ENCODE assay signal across 21 cellular contexts in genomic region chr5:1405539-1406530, GRCh38. TPM values are rescaled to one million over a fixed set of nuclear protein-coding genes. Genes with fewer than 3 reads are reported as not detected.
DNase-seq lines count a peak whose midpoint lies in the region; ATAC-seq and TF ChIP-seq lines count a peak whose summit lies in the region.
"Had no signal": no experiment of that assay in that cellular context is flagged by ENCODE, and none has a peak within 500 bp of the region (broad histone marks: within the 10 kb centered on the region; RNA-seq: fewer than 3 reads in every experiment).

No MANE protein-coding gene starts in this region.

- H3F3A ChIP-seq in PC-9 (ENCODE audit: insufficient read depth, low read depth): no peaks in the 10 kb centered on the region

- H3K36me3 ChIP-seq in left ventricle myocardium inferior (no peaks in the 10 kb centered on the region), neuronal stem cell (replicated peaks in 1 of 2; ENCODE audit: control insufficient read depth in 2 of 2, insufficient read depth in 2 of 2, low read length in 2 of 2) (no peaks in the 10 kb centered on the region), aorta (ENCODE audit: control insufficient read depth in 1 of 2, insufficient read depth in 2 of 2, low read length in 1 of 2) (no peaks in the 10 kb centered on the region), PC-9 (ENCODE audit: low read depth) (no peaks in the 10 kb centered on the region)
- H3K36me3 ChIP-seq: BLaER1 had no signal

- no peaks in the 10 kb centered on the region for H3K4me1 Mint-ChIP-seq in stimulated activated naive CD8-positive, alpha-beta T cell treated with anti-CD3 and anti-CD28 coated beads, Interleukin-15, amount 100 ng/mL, for 72 hours
- H3K4me1 Mint-ChIP-seq: CD4-positive, alpha-beta memory T cell had no signal

- H3K4me1 ChIP-seq in left ventricle myocardium inferior: no peaks in the 10 kb centered on the region
- peaks cover 0 to 2% of the 10 kb centered on the region in 2 donors for H3K4me1 ChIP-seq in neuronal stem cell (ENCODE audit: control insufficient read depth in 2 of 2, insufficient read depth in 1 of 2, low read depth in 1 of 2, low read length in 2 of 2)
- no peaks in the 10 kb centered on the region for H3K4me1 ChIP-seq in aorta (ENCODE audit: control insufficient read depth in 1 of 2, insufficient read depth in 2 of 2, low read length in 2 of 2)
- no peaks in the 10 kb centered on the region for H3K4me1 ChIP-seq in PC-9 (replicated peaks; ENCODE audit: insufficient read depth)
- H3K4me1 ChIP-seq: A549 had no signal

- H2BK5ac ChIP-seq in neuronal stem cell (ENCODE audit: low read length): no peak overlapping the region

- peaks cover 9% of the 10 kb centered on the region; the same call in 1 of the 2 replicates for H4K20me1 ChIP-seq in PC-9 (ENCODE audit: insufficient read depth)
- H4K20me1 ChIP-seq: BLaER1 had no signal

- H3K27ac ChIP-seq in left ventricle myocardium inferior (replicated peaks) (no peak overlapping the region), neuronal stem cell (replicated peaks; ENCODE audit: low read length) (no peak overlapping the region), aorta (ENCODE audit: low read depth in 1 of 2, low read length in 2 of 2) (no peak overlapping the region), PC-9 (no peak overlapping the region)
- H3K27ac ChIP-seq: A549, BLaER1, KMS-11 had no signal

- CTCF ChIA-PET in PC-9 (lab: Charles Lee): no interaction called here

- no peak overlapping the region for H3K27ac Mint-ChIP-seq in stimulated activated naive CD8-positive, alpha-beta T cell treated with anti-CD3 and anti-CD28 coated beads, Interleukin-15, amount 100 ng/mL, for 72 hours
- H3K27ac Mint-ChIP-seq: CD4-positive, alpha-beta memory T cell had no signal

- H2BK120ac ChIP-seq in neuronal stem cell (ENCODE audit: low read depth, low read length): no peak overlapping the region

- peak overlapping the region; percentile 37 for H2AK5ac ChIP-seq in neuronal stem cell (ENCODE audit: low read depth, low read length)

- H3K9ac ChIP-seq in neuronal stem cell (ENCODE audit: low read depth, low read length, poor library complexity): no peak overlapping the region
- H3K9ac ChIP-seq: BLaER1, KMS-11 had no signal

- H3K14ac ChIP-seq in neuronal stem cell (ENCODE audit: low read length): no peak overlapping the region

- no peak overlapping the region for H3K18ac ChIP-seq in neuronal stem cell (ENCODE audit: low read length)

- no peaks in the 10 kb centered on the region for H3K79me2 ChIP-seq in PC-9 (ENCODE audit: low read depth)

- H3K27me3 Mint-ChIP-seq in stimulated activated naive CD8-positive, alpha-beta T cell treated with anti-CD3 and anti-CD28 coated beads, Interleukin-15, amount 100 ng/mL, for 72 hours: peaks cover 40% of the 10 kb centered on the region

- H2BK12ac ChIP-seq in neuronal stem cell (ENCODE audit: low read length): no peak overlapping the region

- WGBS in neuronal stem cell (ENCODE audit: extremely low coverage in 2 of 2, insufficient read length in 2 of 2, insufficient replicate concordance in 1 of 2), 2 donors: no CpG with 5 or more reads among the region's 40 CpGs
- 85 to 86% methylated on average over 40 of the region's 40 CpGs for WGBS in aorta, 2 donors

- POLR2A ChIA-PET in PC-9 (lab: Charles Lee; ENCODE audit: unreplicated experiment): no interaction called here

- no peak overlapping the region for H2BK15ac ChIP-seq in neuronal stem cell (ENCODE audit: low read length)

- H3K9me2 ChIP-seq in PC-9 (ENCODE audit: insufficient read depth): no peaks in the 10 kb centered on the region

- H3K27me3 ChIP-seq in left ventricle myocardium inferior (ENCODE audit: low read depth): peaks cover 92% of the 10 kb centered on the region
- H3K27me3 ChIP-seq in neuronal stem cell (ENCODE audit: control insufficient read depth in 3 of 3, insufficient read depth in 3 of 3, low read depth in 1 of 3, low read length in 3 of 3): peaks cover 0 to 40% (median 1%) of the 10 kb centered on the region in 3 experiments
- no peaks in the 10 kb centered on the region for H3K27me3 ChIP-seq in aorta (ENCODE audit: control insufficient read depth in 1 of 2, insufficient read depth in 2 of 2, low read length in 1 of 2)
- H3K27me3 ChIP-seq in PC-9 (ENCODE audit: insufficient read depth, low read depth): peaks cover 99% of the 10 kb centered on the region
- H3K27me3 ChIP-seq: BLaER1 had no signal

- no peak overlapping the region for H2AFZ ChIP-seq in neuronal stem cell (ENCODE audit: low read length)
- H2AFZ ChIP-seq in PC-9: no peak overlapping the region

- TF ChIP-seq CTCF in left ventricle myocardium inferior (IDR thresholded peaks at IDR 0.05; ENCODE audit: borderline replicate concordance): no peak
- TF ChIP-seq CTCF in PC-9 (conservative IDR thresholded peaks at IDR 0.05): no peak

- H3K79me1 ChIP-seq in neuronal stem cell (ENCODE audit: low read depth, low read length): peaks cover 2% of the 10 kb centered on the region

- BruUV-seq in PC-9 (replicated peaks; lab: Mats Ljungman, UMichigan): no TSS peak

- intact Hi-C loops in left ventricle myocardium inferior (cut with micrococcal nuclease): no loop called here
- intact Hi-C loops in aorta (cut with DNase I): no loop called here
- intact Hi-C loops in PC-9 (cut with micrococcal nuclease; ENCODE audit: unreplicated experiment): no loop called here

- no peak for DNase-seq in stimulated activated naive CD8-positive, alpha-beta T cell treated with anti-CD3 and anti-CD28 coated beads, Interleukin-15, amount 100 ng/mL, for 72 hours
- DNase-seq in stimulated activated naive CD8-positive, alpha-beta T cell treated with anti-CD3 and anti-CD28 coated beads, Interleukin-15, Interleukin-2, amounts not matched to agents 100 U/mL and 50 U/mL, for 24 hours: no peak
- peak; percentile 5 for DNase-seq in left ventricle myocardium inferior
- no peak for DNase-seq in neuronal stem cell (ENCODE audit: low spot score)
- DNase-seq in aorta: peak; percentile 36 to 65
- no peak for DNase-seq in DMS53 (lab: John Stamatoyannopoulos, UW)
- DNase-seq in PC-9: no peak
- DNase-seq: CD4-positive, alpha-beta memory T cell; DMS153; NCI-H1436; NCI-H2029 treated with DMSO at 0.1 percent for 48 hours; NCI-H446 treated with DMSO at 0.1 percent for 48 hours; NCI-H69; SIG-M5 had no signal

- no peak overlapping the region for H4K91ac ChIP-seq in neuronal stem cell (ENCODE audit: low read depth, low read length, poor library complexity)

- no peaks in the 10 kb centered on the region for H3K9me3 ChIP-seq in left ventricle myocardium inferior (replicated peaks)
- peaks cover 0 to 2% of the 10 kb centered on the region in 2 donors for H3K9me3 ChIP-seq in neuronal stem cell (replicated peaks in 1 of 2; ENCODE audit: control insufficient read depth in 2 of 2, insufficient read depth in 1 of 2, low read depth in 1 of 2, low read length in 2 of 2)
- no peaks in the 10 kb centered on the region for H3K9me3 ChIP-seq in aorta (ENCODE audit: control insufficient read depth, low read length)
- H3K9me3 ChIP-seq in PC-9 (ENCODE audit: insufficient read depth, low read depth): no peaks in the 10 kb centered on the region
- H3K9me3 ChIP-seq: A549, BLaER1 had no signal

- H3K4me3 ChIP-seq in left ventricle myocardium inferior (no peak overlapping the region), neuronal stem cell (ENCODE audit: low read length in 2 of 2) (peak overlapping the region in 1 of 2 donors; percentile 14), aorta (ENCODE audit: low read length in 2 of 2) (no peak overlapping the region), PC-9 (no peak overlapping the region)
- H3K4me3 ChIP-seq: A549, BLaER1, GM12878 had no signal

- no peak overlapping the region for H3K4me2 ChIP-seq in neuronal stem cell (ENCODE audit: insufficient read depth, low read length, poor library complexity, severe bottlenecking)
- H3K4me2 ChIP-seq in PC-9: no peak overlapping the region
- H3K4me2 ChIP-seq: A549, BLaER1, KMS-11 had no signal

- H3K4ac ChIP-seq in neuronal stem cell (ENCODE audit: low read length): no peak overlapping the region

- H3K4me3 Mint-ChIP-seq in stimulated activated naive CD8-positive, alpha-beta T cell treated with anti-CD3 and anti-CD28 coated beads, Interleukin-15, amount 100 ng/mL, for 72 hours: no peak overlapping the region
- H3K4me3 Mint-ChIP-seq: CD4-positive, alpha-beta memory T cell had no signal

- H4K8ac ChIP-seq in neuronal stem cell (ENCODE audit: low read depth, low read length): peak overlapping the region; percentile 17

- peak; percentile 47 for ATAC-seq in stimulated activated naive CD8-positive, alpha-beta T cell treated with anti-CD3 and anti-CD28 coated beads, Interleukin-15, amount 100 ng/mL, for 72 hours
- no peak for ATAC-seq in stimulated activated naive CD8-positive, alpha-beta T cell treated with anti-CD3 and anti-CD28 coated beads, Interleukin-15, Interleukin-2, amounts not matched to agents 100 U/mL and 50 U/mL, for 24 hours
- ATAC-seq in aorta (ENCODE audit: low FRiP score): no peak
- ATAC-seq in GM21381 (IDR thresholded peaks at IDR 0.05; ENCODE audit: unreplicated experiment): no peak
- ATAC-seq: A549, GM12878, SK-N-SH treated with all-trans-retinoic acid at 6 μM for 48 hours had no signal

- H3K23ac ChIP-seq in neuronal stem cell (ENCODE audit: low read depth, low read length, poor library complexity): peak overlapping the region; percentile 65

- no peaks in the 10 kb centered on the region for H3K9me3 Mint-ChIP-seq in stimulated activated naive CD8-positive, alpha-beta T cell treated with anti-CD3 and anti-CD28 coated beads, Interleukin-15, amount 100 ng/mL, for 72 hours

RNA-seq across cellular contexts. Expression of gene SLC6A3, which starts 39.4 kb away (rescaled TPM):
- total RNA-seq in left ventricle myocardium inferior: not detected
- 0.26 TPM for polyA plus RNA-seq in neuronal stem cell (2013, experiment 1 of 2)
- polyA plus RNA-seq in neuronal stem cell (2013, experiment 2 of 2): 0.15 TPM
- total RNA-seq in aorta: under 1 TPM; 0.23 to 0.30 TPM
- polyA plus RNA-seq in aorta: under 1 TPM in 1 of 2 donors, not detected in 1; 0.56 TPM
- total RNA-seq in PC-9 (2021): not detected in 2 replicates
- total RNA-seq: CD4-positive, alpha-beta memory T cell; GM12878; H4 had no signal
- polyA plus RNA-seq: CD4-positive, alpha-beta memory T cell had no signal

Comparison
In these comparisons a context has a peak if more than half of its experiments do, and no peak if none do; other contexts are left out.
1. DNase-seq: peak in left ventricle myocardium inferior (single experiment) and aorta (2 of 2); none in stimulated activated naive CD8-positive, alpha-beta T cell treated with anti-CD3 and anti-CD28 coated beads, Interleukin-15, amount 100 ng/mL, for 72 hours (0 of 2), stimulated activated naive CD8-positive, alpha-beta T cell treated with anti-CD3 and anti-CD28 coated beads, Interleukin-15, Interleukin-2, amounts not matched to agents 100 U/mL and 50 U/mL, for 24 hours (single experiment), neuronal stem cell (single experiment), DMS53 (single experiment) and PC-9 (0 of 2).